Comparison of ENCODE assay signal across 18 cellular contexts in the genomic region with DNA sequence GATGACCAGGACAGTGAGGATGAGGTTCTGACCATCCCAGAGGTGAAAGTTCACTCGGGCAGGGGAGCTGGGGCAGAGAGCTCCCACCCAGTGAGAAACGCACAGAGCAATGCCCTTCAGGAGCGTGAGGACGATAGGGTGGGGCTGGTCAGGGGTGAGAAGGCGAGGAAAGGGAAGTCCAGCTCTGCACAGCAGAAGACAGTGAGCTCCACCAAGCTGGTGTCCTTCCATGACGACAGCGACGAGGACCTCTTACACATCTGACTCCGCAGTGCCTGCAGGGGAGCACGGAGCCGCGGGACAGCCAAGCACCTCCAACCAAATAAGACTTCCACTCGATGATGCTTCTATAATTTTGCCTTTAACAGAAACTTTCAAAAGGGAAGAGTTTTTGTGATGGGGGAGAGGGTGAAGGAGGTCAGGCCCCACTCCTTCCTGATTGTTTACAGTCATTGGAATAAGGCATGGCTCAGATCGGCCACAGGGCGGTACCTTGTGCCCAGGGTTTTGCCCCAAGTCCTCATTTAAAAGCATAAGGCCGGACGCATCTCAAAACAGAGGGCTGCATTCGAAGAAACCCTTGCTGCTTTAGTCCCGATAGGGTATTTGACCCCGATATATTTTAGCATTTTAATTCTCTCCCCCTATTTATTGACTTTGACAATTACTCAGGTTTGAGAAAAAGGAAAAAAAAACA. TPM values are rescaled to one million over a fixed set of nuclear protein-coding genes. Genes with fewer than 3 reads are reported as not detected.
"Had no signal": no experiment of that assay in that cellular context is flagged by ENCODE, and none has a peak within 500 bp of the region (broad histone marks: within the 10 kb centered on the region; RNA-seq: fewer than 3 reads in every experiment).

No MANE protein-coding gene starts in this region.

- H3K9me3 ChIP-seq: colonic mucosa, esophagus muscularis mucosa, right atrium auricular region, tibial nerve, vagina had no signal

- H3K27ac ChIP-seq: colonic mucosa, esophagus muscularis mucosa, right atrium auricular region, skin epidermis, vagina, WERI-Rb-1 had no signal

- H3K9me3 Mint-ChIP-seq: activated CD4-positive, alpha-beta T cell treated with anti-CD3 and anti-CD28 coated beads, Interleukin-2, amount 10 ng/mL, durations not matched to agents 7 days and 5 days; naive B cell had no signal

- ATAC-seq: left lobe of liver, T-helper 17 cell had no signal

- H3K27me3 Mint-ChIP-seq: activated CD4-positive, alpha-beta T cell treated with anti-CD3 and anti-CD28 coated beads, Interleukin-2, amount 10 ng/mL, durations not matched to agents 7 days and 5 days; naive B cell; progenitor cell of endocrine pancreas; T-helper 17 cell had no signal

- H3K4me3 Mint-ChIP-seq: activated CD4-positive, alpha-beta T cell treated with anti-CD3 and anti-CD28 coated beads, Interleukin-2, amount 10 ng/mL, durations not matched to agents 7 days and 5 days; T-helper 17 cell had no signal

- H3K4me3 ChIP-seq: colonic mucosa, esophagus muscularis mucosa, right atrium auricular region, skin epidermis, tibial nerve, vagina had no signal

- H3K27me3 ChIP-seq: colonic mucosa, esophagus muscularis mucosa, right atrium auricular region, tibial nerve, vagina had no signal

- H3K4me1 ChIP-seq: colonic mucosa, esophagus muscularis mucosa, vagina had no signal

- DNase-seq: activated CD4-positive, alpha-beta T cell treated with anti-CD3 and anti-CD28 coated beads, Interleukin-2, amount 10 ng/mL, durations not matched to agents 7 days and 5 days; activated naive CD4-positive, alpha-beta T cell treated with anti-CD3 and anti-CD28 coated beads, Interleukin-2, amount 50 U/mL, for 16 hours; activated T-cell treated with anti-CD3 and anti-CD28 coated beads for 4 hours; caudate nucleus; colonic mucosa; naive B cell; occipital lobe; stimulated activated CD4-positive, alpha-beta T cell treated with anti-CD3 and anti-CD28 coated beads, Interleukin-4, amount 100 ng/mL, for 4 hours; stimulated activated CD8-positive, alpha-beta memory T cell treated with anti-CD3 and anti-CD28 coated beads, Interleukin-4, amount 100 ng/mL, for 48 hours; T-helper 17 cell; WERI-Rb-1 had no signal

- H3K27ac Mint-ChIP-seq: activated CD4-positive, alpha-beta T cell treated with anti-CD3 and anti-CD28 coated beads, Interleukin-2, amount 10 ng/mL, durations not matched to agents 7 days and 5 days; T-helper 17 cell had no signal

RNA-seq across cellular contexts. Expression of gene SLC22A1, which starts 16.6 kb away (rescaled TPM):
- total RNA-seq: right atrium auricular region had no signal
